In genomic region chr2:43576983-43577892, GRCh38 we compare ENCODE assay signal across 9 cellular contexts. TPM values are rescaled to one million over a fixed set of nuclear protein-coding genes. Genes with fewer than 3 reads are reported as not detected.
DNase-seq lines count a peak whose midpoint lies in the region; ATAC-seq, FAIRE-seq and TF ChIP-seq lines count a peak whose summit lies in the region.
"Had no signal": no experiment of that assay in that cellular context is flagged by ENCODE, and none has a peak within 500 bp of the region (broad histone marks: within the 10 kb centered on the region; RNA-seq: fewer than 3 reads in every experiment).

No MANE protein-coding gene starts in this region.

- H3K4me2 ChIP-seq in GM12878 (ENCODE audit: control insufficient read depth, insufficient read depth), result no peak overlapping the region

- H2AFZ ChIP-seq in GM12878 (ENCODE audit: control insufficient read depth, low read depth, low read length), result no peak overlapping the region

- POLR2A ChIA-PET in GM12878 (lab: Charles Lee), result interaction anchor here (0.6 kb wide), 2 partner anchors 162 to 978 kb away, joined by 3 to 4 read pairs; no protein-coding TSS in a partner anchor

- TF ChIP-seq RAD21 in GM12878 (IDR thresholded peaks at IDR 0.05; ENCODE audit: insufficient read depth, low read depth, low read length), result peak; percentile 61

- no TSS peak for BruUV-seq in GM12878 (replicated peaks; lab: Mats Ljungman, UMichigan)

- in situ Hi-C loops in GM12878 (cut with MboI), result no loop called here

- H3K27ac ChIP-seq in GM12878 (ENCODE audit: control insufficient read depth, insufficient read depth) (no peak overlapping the region), thoracic aorta (peak overlapping the region; percentile 45 to 47)

- H3K4me1 ChIP-seq in GM12878 (ENCODE audit: control insufficient read depth, insufficient read depth, low read length) (no peaks in the 10 kb centered on the region), thoracic aorta (ENCODE audit: control insufficient read depth in 1 of 2, low read depth in 2 of 2) (peaks cover 3 to 6% of the 10 kb centered on the region in 2 donors)

- intact Hi-C loops in GM12878 (cut with micrococcal nuclease; ENCODE audit: unreplicated experiment), result no loop called here

- WGBS in GM12878 (ENCODE audit: insufficient coverage, insufficient replicate concordance, low lambda C conversion rate, missing lambda C conversion rate), result 42% methylated on average over 8 of the region's 8 CpGs

- H3K9me3 ChIP-seq in GM12878 (replicated peaks; ENCODE audit: control insufficient read depth, insufficient read depth, low read length), result no peaks in the 10 kb centered on the region
- H3K9me3 ChIP-seq in thoracic aorta, result no peaks in the 10 kb centered on the region

- H3K27me3 ChIP-seq in GM12878 (replicated peaks in 1 of 2; ENCODE audit: control insufficient read depth in 2 of 2, insufficient read depth in 2 of 2, low read length in 1 of 2) (no peaks in the 10 kb centered on the region), thoracic aorta (replicated peaks; ENCODE audit: insufficient read depth) (no peaks in the 10 kb centered on the region)

- no peak for TF ChIP-seq EP300 in GM12878 (IDR thresholded peaks at IDR 0.05; ENCODE audit: borderline replicate concordance in 1 of 2, control insufficient read depth in 1 of 2, low read depth in 2 of 2, low read length in 2 of 2)

- no peak overlapping the region for H3K9ac ChIP-seq in GM12878 (ENCODE audit: control insufficient read depth, insufficient read depth, low read length)

- no peaks in the 10 kb centered on the region for H4K20me1 ChIP-seq in GM12878 (ENCODE audit: control insufficient read depth, insufficient read depth)

- peak; percentile 55 for DNase-seq in CD1c-positive myeloid dendritic cell (ENCODE audit: extremely low spot score)
- peak; percentile 18 to 36 for DNase-seq in NCI-H446 (lab: John Stamatoyannopoulos, UW)
- no peak for DNase-seq in GM12878 (ENCODE audit: low read depth, low spot score)
- DNase-seq in iris pigment epithelial cell (ENCODE audit: low read depth), result peak; percentile 81
- DNase-seq in thoracic aorta (ENCODE audit: low spot score), result no peak

- TF ChIP-seq POLR2A in GM12878 (IDR thresholded peaks at IDR 0.05; ENCODE audit: low read depth, low read length), result no peak

- H3K36me3 ChIP-seq in GM12878 (ENCODE audit: control insufficient read depth in 2 of 2, insufficient read depth in 2 of 2, low read length in 1 of 2) (peaks cover 3 to 35% of the 10 kb centered on the region in 2 experiments), thoracic aorta (peaks cover 35% of the 10 kb centered on the region)

- TF ChIP-seq CTCF in GM12875 (IDR thresholded peaks at IDR 0.05; ENCODE audit: borderline replicate concordance, insufficient read depth, low read depth, low read length) (peak; percentile 57; the same call in 1 of the 2 replicates), GM12878 (IDR thresholded peaks at IDR 0.05 in 2 of 3, conservative IDR thresholded peaks at IDR 0.05 in 1 of 3; ENCODE audit: control insufficient read depth in 2 of 3, extremely low read depth in 1 of 3, insufficient read depth in 1 of 3, low read depth in 3 of 3, low read length in 3 of 3) (peak; percentile 64 to 73 (median 70); a peak in 5 of 6 replicates), thoracic aorta (IDR thresholded peaks at IDR 0.05) (peak; percentile 73)

- no peaks in the 10 kb centered on the region for H3K79me2 ChIP-seq in GM12878 (ENCODE audit: control insufficient read depth, insufficient read depth, low read length)

- CTCF ChIA-PET in GM12878 (lab: Yijun Ruan, JAX), result interaction anchor here (0.6 to 6.8 kb wide), 56 partner anchors 9 to 871 kb away, joined by 3 to 84 read pairs (median 4); partner anchors contain the start of genes DYNC2LI1, THADA and ZFP36L2

- RAD21 ChIA-PET in GM12878 (lab: Charles Lee; ENCODE audit: unreplicated experiment), result interaction anchor here (0.6 to 3.2 kb wide), 21 partner anchors 11 to 783 kb away, joined by 3 to 30 read pairs (median 3); no protein-coding TSS in a partner anchor

- SMC1A ChIA-PET in GM12878 (lab: Charles Lee; ENCODE audit: uncharacterized antibody, unreplicated experiment), result interaction anchor here (0.6 to 3.1 kb wide), 30 partner anchors 9 to 1145 kb away, joined by 3 to 29 read pairs (median 4); partner anchors contain the start of gene THADA

- ATAC-seq in GM12878 (peak; percentile 45; the same call in 1 of the 3 replicates), thoracic aorta (ENCODE audit: insufficient number of reproducible peaks, low FRiP score, low read depth) (no peak), HG02840 (IDR thresholded peaks at IDR 0.05; ENCODE audit: low FRiP score, unreplicated experiment) (no peak), HG03280 (IDR thresholded peaks at IDR 0.05; ENCODE audit: unreplicated experiment) (no peak)

- peak; percentile 89 for FAIRE-seq in GM12878 (lab: Jason Lieb, UNC)

- H3K4me3 ChIP-seq in GM12875 (ENCODE audit: low read depth, low read length), result no peak overlapping the region
- no peak overlapping the region for H3K4me3 ChIP-seq in GM12878
- no peak overlapping the region for H3K4me3 ChIP-seq in thoracic aorta
- H3K4me3 ChIP-seq: skin epidermis had no signal

TF ChIP-seq in GM12878, 131 proteins besides CTCF, POLR2A, EP300 and RAD21 (continues in another document):
- TF ChIP-seq ZBTB33 (IDR thresholded peaks at IDR 0.05), result no peak
- peak; percentile 96 for TF ChIP-seq ZNF384 (IDR thresholded peaks at IDR 0.05; ENCODE audit: borderline replicate concordance, low read depth, low read length)
- TF ChIP-seq HDAC6 (IDR thresholded peaks at IDR 0.05; ENCODE audit: unreplicated experiment), result no peak
- TF ChIP-seq, protein P1, sequence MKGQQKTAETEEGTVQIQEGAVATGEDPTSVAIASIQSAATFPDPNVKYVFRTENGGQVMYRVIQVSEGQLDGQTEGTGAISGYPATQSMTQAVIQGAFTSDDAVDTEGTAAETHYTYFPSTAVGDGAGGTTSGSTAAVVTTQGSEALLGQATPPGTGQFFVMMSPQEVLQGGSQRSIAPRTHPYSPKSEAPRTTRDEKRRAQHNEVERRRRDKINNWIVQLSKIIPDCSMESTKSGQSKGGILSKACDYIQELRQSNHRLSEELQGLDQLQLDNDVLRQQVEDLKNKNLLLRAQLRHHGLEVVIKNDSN (IDR thresholded peaks at IDR 0.05; ENCODE audit: borderline replicate concordance, extremely low read length, insufficient read depth, low read depth, low read length), result no peak

RNA-seq across cellular contexts. Expression of gene THADA, which starts 18.6 kb away (rescaled TPM):
- total RNA-seq in GM12878 (2013; cell fraction: nucleolus; rRNA removed), result 137 and 153 TPM in 2 replicates
- 24.5 and 28.4 TPM in 2 replicates for total RNA-seq in GM12878 (2014; rRNA removed)
- 22.7 and 28.0 TPM in 2 replicates for total RNA-seq in GM12878 (2014; rRNA removed; fragmentation: Illumina TruSeq; extraction: Trizol)
- total RNA-seq in GM12878 (2021), result 32.6 and 33.2 TPM in 2 replicates
- 9.0 TPM for polyA plus RNA-seq in GM12878 (2011; ENCODE audit: low read depth)
- polyA plus RNA-seq in GM12878 (2011; rRNA removed), result 22.2 and 23.6 TPM in 2 replicates
- 28.3 and 29.9 TPM in 2 replicates for polyA plus RNA-seq in GM12878 (2011; cell fraction: cytosol; rRNA removed)
- polyA plus RNA-seq in GM12878 (2011; cell fraction: nucleus; rRNA removed), result 54.5 and 75.9 TPM in 2 replicates
- 10.3 and 10.9 TPM in 2 replicates for polyA plus RNA-seq in GM12878 (2012)
- polyA plus RNA-seq in GM12878 (2014; fragmentation: Illumina TruSeq; extraction: Trizol), result 21.6 and 24.5 TPM in 2 replicates
- polyA plus RNA-seq in GM12878 (2014; fragmentation: Nextera tagmentation; extraction: Ambion mirVana), result 10 to 100 TPM; 17.0 to 17.5 TPM
- 14.6 and 17.9 TPM in 2 replicates for polyA plus RNA-seq in GM12878 (2014; rRNA removed)
- polyA plus RNA-seq in GM12878 (2016; fragmentation: Nextera tagmentation; extraction: Ambion mirVana), result 10 to 100 TPM; 26.4 to 29.2 TPM
- 102 and 124 TPM in 2 replicates for polyA minus RNA-seq in GM12878 (2011; rRNA and poly(A)+ RNA removed)
- 20.2 and 22.7 TPM in 2 replicates for polyA minus RNA-seq in GM12878 (2011; cell fraction: cytosol; rRNA and poly(A)+ RNA removed)
- 56.2 and 102 TPM in 2 replicates for polyA minus RNA-seq in GM12878 (2011; cell fraction: nucleus; rRNA and poly(A)+ RNA removed)
- total RNA-seq in thoracic aorta, result 10 to 100 TPM; 33.3 to 46.6 TPM

RNA-seq across cellular contexts. Expression of gene PLEKHH2, which starts 59.8 kb away (rescaled TPM):
- total RNA-seq in GM12878 (2013; cell fraction: nucleolus; rRNA removed), result not detected in 2 replicates
- total RNA-seq in GM12878 (2014; rRNA removed) (not detected in 2 replicates), GM12878 (2014; rRNA removed; fragmentation: Illumina TruSeq; extraction: Trizol) (not detected in 2 replicates), GM12878 (2021) (not detected in 2 replicates), thoracic aorta (10 to 100 TPM; 23.3 to 29.5 TPM)
- 0.07 TPM for polyA plus RNA-seq in GM12878 (2011; ENCODE audit: low read depth)
- polyA plus RNA-seq in GM12878 (2011; rRNA removed) (not detected in 2 replicates), GM12878 (2014; fragmentation: Illumina TruSeq; extraction: Trizol) (not detected in 2 replicates), GM12878 (2014; fragmentation: Nextera tagmentation; extraction: Ambion mirVana) (not detected), GM12878 (2014; rRNA removed) (not detected in 2 replicates), GM12878 (2016; fragmentation: Nextera tagmentation; extraction: Ambion mirVana) (not detected)
- not detected in 2 replicates for polyA plus RNA-seq in GM12878 (2011; cell fraction: cytosol; rRNA removed)
- polyA plus RNA-seq in GM12878 (2011; cell fraction: nucleus; rRNA removed), result 0.01 TPM in 1 of 2 replicates, not detected in the other
- polyA plus RNA-seq in GM12878 (2012), result 0.14 and 0.24 TPM in 2 replicates
- polyA minus RNA-seq in GM12878 (2011; rRNA and poly(A)+ RNA removed), result not detected in 2 replicates
- not detected in 2 replicates for polyA minus RNA-seq in GM12878 (2011; cell fraction: cytosol; rRNA and poly(A)+ RNA removed)
- not detected in 2 replicates for polyA minus RNA-seq in GM12878 (2011; cell fraction: nucleus; rRNA and poly(A)+ RNA removed)

Comparison
In these comparisons a context has a peak if more than half of its experiments do, and no peak if none do; other contexts are left out.
1. DNase-seq: peak in CD1c-positive myeloid dendritic cell (single experiment), NCI-H446 (2 of 2) and iris pigment epithelial cell (single experiment); none in GM12878 (single experiment) and thoracic aorta (single experiment).
2. RNA of gene PLEKHH2, which starts 59.8 kb away (total RNA-seq): 23.3 to 29.5 TPM in thoracic aorta; not detected in GM12878; every median in the first group is over 10 times any median in the second.
3. Peak in every context shown above with its lines, with median percentiles within 50 percentile points of each other: CTCF ChIP-seq.